ENCODE assay signal across 8 cellular contexts in genomic region chr17:6843241-6843890, GRCh38. TPM values are rescaled to one million over a fixed set of nuclear protein-coding genes. Genes with fewer than 3 reads are reported as not detected.
DNase-seq lines count a peak whose midpoint lies in the region; ATAC-seq, FAIRE-seq and TF ChIP-seq lines count a peak whose summit lies in the region.

No MANE protein-coding gene starts in this region.

- no peaks in the 10 kb centered on the region for H3K4me1 ChIP-seq in uterus

- H3K4me3 ChIP-seq in astrocyte of the cerebellum (ENCODE audit: low read depth, low read length) (no peak overlapping the region), uterus (no peak overlapping the region)

- intact Hi-C loops in uterus (cut with DNase I; ENCODE audit: low total_unique reads), result no loop called here

- no peak for ATAC-seq in GM18870 (IDR thresholded peaks at IDR 0.05; ENCODE audit: unreplicated experiment)

- DNase-seq in NCI-H1417 (lab: John Stamatoyannopoulos, UW), result peak in 2 of 3 experiments; percentile 19 to 58
- no peak for DNase-seq in NCI-H1417 treated with DMSO at 0.1 percent for 48 hours (lab: John Stamatoyannopoulos, UW)
- DNase-seq in NCI-H1105 treated with DMSO at 0.1 percent for 48 hours (lab: John Stamatoyannopoulos, UW), result peak; percentile 48
- peak; percentile 38 for DNase-seq in astrocyte of the cerebellum (ENCODE audit: low read depth)
- no peak for DNase-seq in uterus
- DNase-seq in D341Med (ENCODE audit: low spot score), result no peak

- in situ Hi-C loops in astrocyte of the cerebellum (cut with HindIII; ENCODE audit: low sequenced_read_pairs), result no loop called here

- FAIRE-seq in islet of Langerhans (lab: Jason Lieb, UNC), result peak; percentile 95

- H3K9me3 ChIP-seq in uterus, result no peaks in the 10 kb centered on the region

- H3K27ac ChIP-seq in uterus, result no peak overlapping the region

- H3K27me3 ChIP-seq in uterus, result no peaks in the 10 kb centered on the region

- TF ChIP-seq CTCF in astrocyte of the cerebellum (IDR thresholded peaks at IDR 0.05; ENCODE audit: low read depth, low read length, missing control alignments) (no peak), uterus (IDR thresholded peaks at IDR 0.05) (peak; percentile 22 to 51 (median 38))

- H3K36me3 ChIP-seq in uterus, result no peaks in the 10 kb centered on the region

- TF ChIP-seq POLR2A in uterus (IDR thresholded peaks at IDR 0.05), result no peak

RNA-seq across cellular contexts. Expression of gene TEKT1, which starts 11.8 kb away (rescaled TPM):
- total RNA-seq in uterus, result 1 to 10 TPM in 1 of 4 donors, under 1 TPM in 1, not detected in 2; 0.12 to 2.4 TPM

Comparison
In these comparisons a context has a peak if more than half of its experiments do, and no peak if none do; other contexts are left out.
1. DNase-seq: peak in NCI-H1417 (2 of 3), NCI-H1105 treated with DMSO at 0.1 percent for 48 hours (single experiment) and astrocyte of the cerebellum (single experiment); none in NCI-H1417 treated with DMSO at 0.1 percent for 48 hours (single experiment), uterus (0 of 2) and D341Med (single experiment).